ENCODE assay signal across 7 cellular contexts in the genomic region with DNA sequence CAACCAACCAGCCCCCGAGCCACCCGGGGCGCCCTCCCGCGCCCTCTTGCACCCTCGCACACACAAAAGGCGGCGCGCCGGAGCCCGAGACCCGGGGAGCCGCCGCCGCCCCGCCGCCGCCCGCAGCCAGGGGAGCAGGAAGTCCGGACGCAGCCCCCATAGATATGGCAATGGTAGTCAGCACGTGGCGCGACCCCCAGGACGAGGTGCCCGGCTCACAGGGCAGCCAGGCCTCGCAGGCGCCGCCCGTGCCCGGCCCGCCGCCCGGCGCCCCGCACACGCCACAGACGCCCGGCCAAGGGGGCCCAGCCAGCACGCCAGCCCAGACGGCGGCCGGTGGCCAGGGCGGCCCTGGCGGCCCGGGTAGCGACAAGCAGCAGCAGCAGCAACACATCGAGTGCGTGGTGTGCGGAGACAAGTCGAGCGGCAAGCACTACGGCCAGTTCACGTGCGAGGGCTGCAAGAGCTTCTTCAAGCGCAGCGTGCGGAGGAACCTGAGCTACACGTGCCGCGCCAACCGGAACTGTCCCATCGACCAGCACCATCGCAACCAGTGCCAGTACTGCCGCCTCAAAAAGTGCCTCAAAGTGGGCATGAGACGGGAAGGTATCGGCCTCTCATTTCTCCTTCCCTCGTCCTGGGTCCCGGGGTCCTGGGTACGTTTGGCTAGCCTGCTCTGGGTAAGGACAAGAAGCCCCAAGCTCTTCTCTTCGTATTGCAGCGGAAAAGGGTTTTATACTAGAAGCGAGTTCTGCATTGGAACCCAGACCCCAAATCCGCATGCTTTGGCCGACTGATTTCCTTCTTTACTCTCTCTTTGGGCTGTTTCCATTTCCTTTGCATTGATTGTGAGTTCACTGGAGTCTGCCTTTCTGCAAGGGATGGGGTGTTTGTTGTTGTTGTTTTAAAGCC.
A peak's percentile ranks its signal among the peaks of the same experiment; 100 is the strongest.
DNase-seq lines count a peak whose midpoint lies in the region; TF ChIP-seq lines count a peak whose summit lies in the region.

No MANE protein-coding gene starts in this region.

- H3K27me3 Mint-ChIP-seq in dendritic cell treated with granulocyte-macrophage colony-stimulating factor and Interleukin-4, amounts not matched to agents 40 ng/mL and 50 ng/mL, for 4 days = peaks cover 91% of the 10 kb centered on the region

- no peak overlapping the region for H3K27ac Mint-ChIP-seq in dendritic cell treated with granulocyte-macrophage colony-stimulating factor and Interleukin-4, amounts not matched to agents 40 ng/mL and 50 ng/mL, for 4 days

- TF ChIP-seq CTCF in GM20000 (IDR thresholded peaks at IDR 0.05; ENCODE audit: extremely low read depth, missing control alignments) = no peak

- H3K9me3 Mint-ChIP-seq in dendritic cell treated with granulocyte-macrophage colony-stimulating factor and Interleukin-4, amounts not matched to agents 40 ng/mL and 50 ng/mL, for 4 days = no peaks in the 10 kb centered on the region

- DNase-seq in GM20000 (ENCODE audit: low spot score) = peak; percentile 26
- DNase-seq in NCI-H526 treated with DMSO at 0.1 percent for 48 hours (lab: John Stamatoyannopoulos, UW) = peak; percentile 50
- DNase-seq in NK-92 (lab: John Stamatoyannopoulos, UW; ENCODE audit: unreplicated experiment) = no peak
- DNase-seq in NCI-H146 (lab: John Stamatoyannopoulos, UW) = no peak
- DNase-seq in hippocampal formation (lab: John Stamatoyannopoulos, UW) = no peak

- no peaks in the 10 kb centered on the region for H3K36me3 ChIP-seq in mucosa of stomach (ENCODE audit: control insufficient read depth, insufficient read depth, low read length)

- peak overlapping the region; percentile 95 for H3K9ac ChIP-seq in mucosa of stomach (ENCODE audit: low read length)

- no peaks in the 10 kb centered on the region for H3K9me3 ChIP-seq in mucosa of stomach (ENCODE audit: control insufficient read depth, low read length)

- intact Hi-C loops in dendritic cell treated with granulocyte-macrophage colony-stimulating factor and Interleukin-4, amounts not matched to agents 40 ng/mL and 50 ng/mL, for 4 days (cut with micrococcal nuclease) = no loop called here

- H3K4me1 ChIP-seq in mucosa of stomach (ENCODE audit: control insufficient read depth, insufficient read depth, low read length) = peaks cover 20% of the 10 kb centered on the region

- peaks cover 27% of the 10 kb centered on the region for H3K4me1 Mint-ChIP-seq in dendritic cell treated with granulocyte-macrophage colony-stimulating factor and Interleukin-4, amounts not matched to agents 40 ng/mL and 50 ng/mL, for 4 days (ENCODE audit: low read depth)

- peak overlapping the region; percentile 96 for H3K4me3 ChIP-seq in mucosa of stomach (ENCODE audit: low read length)

- H3K36me3 Mint-ChIP-seq in dendritic cell treated with granulocyte-macrophage colony-stimulating factor and Interleukin-4, amounts not matched to agents 40 ng/mL and 50 ng/mL, for 4 days (ENCODE audit: low read depth) = no peaks in the 10 kb centered on the region

- H3K4me3 Mint-ChIP-seq in dendritic cell treated with granulocyte-macrophage colony-stimulating factor and Interleukin-4, amounts not matched to agents 40 ng/mL and 50 ng/mL, for 4 days = peak overlapping the region; percentile 57

- no peaks in the 10 kb centered on the region for H3K27me3 ChIP-seq in mucosa of stomach (ENCODE audit: control insufficient read depth, insufficient read depth, low read length)

Comparison
In these comparisons a context has a peak if more than half of its experiments do, and no peak if none do; other contexts are left out.
1. DNase-seq: peak in GM20000 (single experiment) and NCI-H526 treated with DMSO at 0.1 percent for 48 hours (single experiment); none in NK-92 (single experiment), NCI-H146 (single experiment) and hippocampal formation (0 of 2).